Comparison of ENCODE assay signal across 32 cellular contexts in the genomic region with DNA sequence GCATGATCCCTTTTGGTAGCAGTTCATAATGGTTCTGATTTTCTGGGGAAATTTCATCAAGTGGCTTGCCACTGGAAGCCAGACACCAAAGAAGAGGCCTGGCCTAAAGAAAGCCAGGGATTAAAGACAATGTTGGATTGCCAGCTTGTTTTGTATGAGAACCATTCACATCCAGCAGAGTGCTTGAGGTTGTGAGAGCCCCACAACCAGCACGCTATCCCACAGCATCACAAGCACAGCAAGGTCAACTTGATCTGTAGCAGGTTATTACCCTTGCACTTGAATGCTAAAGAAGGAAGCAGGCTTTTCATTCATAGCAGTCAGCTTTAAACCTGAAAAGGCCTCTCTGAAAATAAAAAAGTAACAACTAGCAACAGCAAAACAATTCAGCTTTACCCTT.
"Had no signal": no experiment of that assay in that cellular context is flagged by ENCODE, and none has a peak within 500 bp of the region (broad histone marks: within the 10 kb centered on the region; RNA-seq: fewer than 3 reads in every experiment).

No MANE protein-coding gene starts in this region.

- DNase-seq: activated CD4-positive, alpha-beta T cell treated with anti-CD3 and anti-CD28 coated beads, Interleukin-2, amount 10 ng/mL, durations not matched to agents 24 days and 14 days; activated CD4-positive, alpha-beta T cell treated with anti-CD3 and anti-CD28 coated beads, Interleukin-2, amount 50 U/mL, for 4 hours; activated CD8-positive, alpha-beta T cell treated with anti-CD3 and anti-CD28 coated beads for 36 hours; activated effector memory CD4-positive, alpha-beta T cell treated with anti-CD3 and anti-CD28 coated beads, Interleukin-2, amount 50 U/mL, for 16 hours; activated naive CD4-positive, alpha-beta T cell; activated naive CD4-positive, alpha-beta T cell treated with anti-CD3 and anti-CD28 coated beads, Interleukin-2, amount 50 U/mL, for 16 hours; activated naive CD8-positive, alpha-beta T cell treated with anti-CD3 and anti-CD28 coated beads for 36 hours; activated T-cell treated with anti-CD3 and anti-CD28 coated beads, Interleukin-2, amount 50 U/mL, for 1 hour; activated T-cell treated with anti-CD3 and anti-CD28 coated beads, Interleukin-2, amount 50 U/mL, for 72 hours; amniotic stem cell; aorta; MM.1S; MV-4-11; NCI-H1092; NCI-H146; NCI-H187; NCI-H2029 treated with DMSO at 0.1 percent for 48 hours; NCI-H2171; NCI-H510A; NCI-H526; NCI-H748 treated with DMSO at 0.1 percent for 48 hours; NK-92 treated with Interleukin-12 subunit alpha and Interleukin-12 subunit beta, amount 100 ng/mL, for 24 hours; PC-9; SIG-M5; T1000; WERI-Rb-1 had no signal

- H3K36me3 ChIP-seq: cardiac muscle cell, WERI-Rb-1 had no signal

- H3K9ac ChIP-seq: KMS-11 had no signal

- H3K27me3 ChIP-seq: cardiac muscle cell had no signal

- H3K27ac ChIP-seq: cardiac muscle cell, KMS-11, PC-9, RWPE1, WERI-Rb-1 had no signal

- FAIRE-seq: RCC 7860 had no signal

- ATAC-seq: activated CD8-positive, alpha-beta T cell treated with anti-CD3 and anti-CD28 coated beads for 36 hours; activated T-cell treated with anti-CD3 and anti-CD28 coated beads, Interleukin-2, amount 50 U/mL, for 72 hours; activated T-helper 17 cell treated with anti-CD3 and anti-CD28 coated beads, Interleukin-2, amount 50 U/mL, for 72 hours; Right ventricle myocardium inferior had no signal

- H3K4me3 ChIP-seq: cardiac muscle cell, PC-9 had no signal

- H2AFZ ChIP-seq: PC-9 had no signal

- H3K4me2 ChIP-seq: KMS-11, PC-9 had no signal
